In genomic region chr22:41919357-41920224, GRCh38 we compare ENCODE assay signal across 8 cellular contexts. TPM values are rescaled to one million over a fixed set of nuclear protein-coding genes. Genes with fewer than 3 reads are reported as not detected.
DNase-seq lines count a peak whose midpoint lies in the region; ATAC-seq and TF ChIP-seq lines count a peak whose summit lies in the region.

No MANE protein-coding gene starts in this region.

- H3K36me3 ChIP-seq in left lung = no peaks in the 10 kb centered on the region

- intact Hi-C loops in left lung (cut with DNase I) = no loop called here

- peak overlapping the region; percentile 27 to 38 for H3K4me3 ChIP-seq in left lung

- peak; percentile 23; the same call in 1 of the 2 replicates for TF ChIP-seq POLR2A in Raji (IDR thresholded peaks at IDR 0.05; ENCODE audit: insufficient read depth, low read depth, low read length)

- DNase-seq in DMS 273 (lab: John Stamatoyannopoulos, UW; ENCODE audit: unreplicated experiment) (peak; percentile 50), DMS 273 treated with DMSO at 0.1 percent for 48 hours (lab: John Stamatoyannopoulos, UW) (no peak), caudate nucleus (lab: John Stamatoyannopoulos, UW) (peak in 28 of 61 donors; percentile 6 to 63 (median 30)), left lung (peak in 1 of 2 donors; percentile 67), NCI-H146 (lab: John Stamatoyannopoulos, UW) (no peak)
- peak; percentile 43 for DNase-seq in stimulated activated naive CD4-positive, alpha-beta T cell treated with Interleukin-2 at 50 U/mL for 16 hours (lab: John Stamatoyannopoulos, UW)

- peak overlapping the region; percentile 44 for H3K27ac ChIP-seq in caudate nucleus (ENCODE audit: low read depth, low read length)
- H3K27ac ChIP-seq in left lung = no peak overlapping the region

- peaks cover 10 to 42% of the 10 kb centered on the region in 2 donors for H3K4me1 ChIP-seq in left lung

- no peak for TF ChIP-seq CTCF in left lung (IDR thresholded peaks at IDR 0.05)

- peaks cover 27 to 82% of the 10 kb centered on the region in 2 donors for H3K27me3 ChIP-seq in left lung

- no peaks in the 10 kb centered on the region for H3K9me3 ChIP-seq in left lung

- ATAC-seq in HG02588 (IDR thresholded peaks at IDR 0.05; ENCODE audit: unreplicated experiment) = peak; percentile 40
- ATAC-seq in left lung = peak; percentile 80

RNA-seq across cellular contexts. Expression of gene SHISA8, which starts 4.7 kb away (rescaled TPM):
- not detected for total RNA-seq in left lung

RNA-seq across cellular contexts. Expression of gene TNFRSF13C, which starts 7.0 kb away (rescaled TPM):
- under 1 TPM; 0.15 to 0.42 TPM for total RNA-seq in left lung

RNA-seq across cellular contexts. Expression of gene CENPM, which starts 27.4 kb away (rescaled TPM):
- 10 to 100 TPM in 1 of 2 donors, 1 to 10 TPM in 1; 9.6 to 12.0 TPM for total RNA-seq in left lung

RNA-seq across cellular contexts. Expression of gene SEPTIN3, which starts 49.7 kb away (rescaled TPM):
- total RNA-seq in left lung = 1 to 10 TPM in 1 of 2 donors, under 1 TPM in 1; 0.99 to 2.0 TPM

Comparison
In these comparisons a context has a peak if more than half of its experiments do, and no peak if none do; other contexts are left out.
1. DNase-seq: peak in DMS 273 (single experiment) and stimulated activated naive CD4-positive, alpha-beta T cell treated with Interleukin-2 at 50 U/mL for 16 hours (single experiment); none in DMS 273 treated with DMSO at 0.1 percent for 48 hours (single experiment) and NCI-H146 (single experiment).